27 cellular contexts compared by ENCODE assay signal in the genomic region with DNA sequence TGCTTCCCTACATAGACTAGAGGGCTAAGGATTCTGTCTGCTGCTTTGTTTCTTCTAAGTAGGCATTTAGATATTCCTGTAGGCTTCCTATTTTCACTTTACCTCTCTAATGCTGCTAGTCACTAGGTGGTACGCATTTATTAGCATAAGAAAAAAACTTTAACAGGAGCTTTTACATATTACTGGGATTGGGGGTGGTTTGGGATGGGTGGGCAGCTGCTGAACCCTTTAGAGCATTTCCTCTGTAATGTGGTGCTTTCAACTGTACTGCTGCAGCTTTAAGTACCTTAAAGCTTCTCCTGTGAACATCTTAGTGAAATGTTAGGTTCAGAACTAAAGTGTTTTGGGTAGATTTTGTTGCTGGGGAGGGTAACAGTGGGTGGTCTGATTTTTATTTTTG.
"Had no signal": no experiment of that assay in that cellular context is flagged by ENCODE, and none has a peak within 500 bp of the region (broad histone marks: within the 10 kb centered on the region; RNA-seq: fewer than 3 reads in every experiment).

No MANE protein-coding gene starts in this region.

- H3K36me3 ChIP-seq: brain microvascular endothelial cell, left lung, stomach, suprapubic skin, transverse colon, vagina, WERI-Rb-1 had no signal

- H3K4me1 ChIP-seq: left lung, stomach, suprapubic skin, transverse colon, vagina had no signal

- FAIRE-seq: colon, endothelial cell of umbilical vein, small intestine, TTC549 had no signal

- H3K9me3 ChIP-seq: vagina had no signal

- H3K4me3 ChIP-seq: left lung, lung, stomach, suprapubic skin, transverse colon, vagina had no signal

- H3K27ac ChIP-seq: brain microvascular endothelial cell, left lung, stomach, suprapubic skin, transverse colon, vagina, WERI-Rb-1 had no signal

- H3K27me3 ChIP-seq: brain microvascular endothelial cell, left lung, stomach, suprapubic skin, transverse colon, vagina had no signal

- ATAC-seq: activated CD8-positive, alpha-beta T cell treated with anti-CD3 and anti-CD28 coated beads, Interleukin-2, amount 10 ng/mL, durations not matched to agents 7 days and 5 days; activated naive CD4-positive, alpha-beta T cell treated with anti-CD3 and anti-CD28 coated beads, Interleukin-2, amount 50 U/mL, for 72 hours; esophagus mucosa; left lung; naive thymus-derived CD4-positive, alpha-beta T cell; sciatic nerve; stimulated activated effector memory CD8-positive, alpha-beta T cell treated with anti-CD3 and anti-CD28 coated beads, Interleukin-12 subunit alpha, Interleukin-12 subunit beta, amount 100 ng/mL, for 72 hours had no signal

- DNase-seq: activated CD4-positive, alpha-beta T cell treated with anti-CD3 and anti-CD28 coated beads for 1 hour; activated CD4-positive, alpha-beta T cell treated with anti-CD3 and anti-CD28 coated beads, Interleukin-2, amount 50 U/mL, for 1 hour; activated CD8-positive, alpha-beta T cell treated with anti-CD3 and anti-CD28 coated beads, Interleukin-2, amount 10 ng/mL, durations not matched to agents 7 days and 5 days; activated gamma-delta T cell treated with Interleukin-2 at 50 U/mL for 16 hours; activated T-cell treated with anti-CD3 and anti-CD28 coated beads, Interleukin-2, amount 50 U/mL, for 1 hour; aorta; brain microvascular endothelial cell; effector memory CD4-positive, alpha-beta T cell; foreskin melanocyte; immature natural killer cell; left lung; naive thymus-derived CD4-positive, alpha-beta T cell; small intestine; stimulated activated CD4-positive, alpha-beta T cell treated with anti-CD3 and anti-CD28 coated beads, Interleukin-2, amount 100 ng/mL, for 24 hours; stomach; transverse colon; WERI-Rb-1 had no signal
